1 cellular context compared by ENCODE assay signal in the genomic region with DNA sequence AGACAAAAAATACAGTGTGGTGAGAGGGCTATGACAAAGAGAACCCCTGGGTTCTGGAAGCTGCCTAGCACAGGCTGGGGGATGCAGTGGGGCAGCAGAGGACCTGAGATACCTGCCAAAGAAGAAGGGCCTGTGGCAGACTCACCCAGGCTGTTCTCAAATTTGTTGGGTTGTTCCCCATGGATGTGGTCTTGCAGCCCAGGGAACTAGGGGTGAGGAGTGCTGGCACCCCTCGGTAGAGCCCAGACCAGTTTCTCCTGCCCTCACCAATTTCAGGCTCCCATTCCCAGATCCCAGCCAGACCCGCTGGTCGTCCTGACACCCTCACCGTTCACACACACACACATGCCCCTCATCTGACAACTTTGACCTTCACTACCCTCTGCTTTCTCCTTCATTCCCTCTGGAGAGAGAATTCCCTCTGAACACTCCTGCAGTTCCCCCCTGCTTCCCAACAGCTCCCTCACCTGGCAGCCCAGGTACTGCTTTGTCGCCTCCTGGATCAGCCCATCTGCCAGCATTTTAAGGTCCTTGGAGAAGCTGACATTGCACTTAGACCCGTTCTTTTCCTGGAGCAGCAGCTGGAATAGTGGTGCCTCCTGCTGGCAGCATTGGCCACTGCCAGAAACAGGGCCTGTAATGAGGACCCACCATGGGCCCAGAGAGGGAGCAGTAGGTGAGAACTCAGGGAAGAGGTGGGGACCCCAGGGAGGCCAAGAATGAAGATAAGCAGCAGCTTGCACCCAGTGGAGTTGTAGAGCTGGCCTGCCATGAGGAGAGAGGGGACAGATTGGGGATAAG.
A peak's percentile ranks its signal among the peaks of the same experiment; 100 is the strongest.
TF ChIP-seq lines count a peak whose summit lies in the region.

No MANE protein-coding gene starts in this region.

TF ChIP-seq in HepG2, 621 proteins besides CTCF, POLR2A, EP300 and RAD21 (continued from another document and continues in another):
- TF ChIP-seq, protein P1, sequence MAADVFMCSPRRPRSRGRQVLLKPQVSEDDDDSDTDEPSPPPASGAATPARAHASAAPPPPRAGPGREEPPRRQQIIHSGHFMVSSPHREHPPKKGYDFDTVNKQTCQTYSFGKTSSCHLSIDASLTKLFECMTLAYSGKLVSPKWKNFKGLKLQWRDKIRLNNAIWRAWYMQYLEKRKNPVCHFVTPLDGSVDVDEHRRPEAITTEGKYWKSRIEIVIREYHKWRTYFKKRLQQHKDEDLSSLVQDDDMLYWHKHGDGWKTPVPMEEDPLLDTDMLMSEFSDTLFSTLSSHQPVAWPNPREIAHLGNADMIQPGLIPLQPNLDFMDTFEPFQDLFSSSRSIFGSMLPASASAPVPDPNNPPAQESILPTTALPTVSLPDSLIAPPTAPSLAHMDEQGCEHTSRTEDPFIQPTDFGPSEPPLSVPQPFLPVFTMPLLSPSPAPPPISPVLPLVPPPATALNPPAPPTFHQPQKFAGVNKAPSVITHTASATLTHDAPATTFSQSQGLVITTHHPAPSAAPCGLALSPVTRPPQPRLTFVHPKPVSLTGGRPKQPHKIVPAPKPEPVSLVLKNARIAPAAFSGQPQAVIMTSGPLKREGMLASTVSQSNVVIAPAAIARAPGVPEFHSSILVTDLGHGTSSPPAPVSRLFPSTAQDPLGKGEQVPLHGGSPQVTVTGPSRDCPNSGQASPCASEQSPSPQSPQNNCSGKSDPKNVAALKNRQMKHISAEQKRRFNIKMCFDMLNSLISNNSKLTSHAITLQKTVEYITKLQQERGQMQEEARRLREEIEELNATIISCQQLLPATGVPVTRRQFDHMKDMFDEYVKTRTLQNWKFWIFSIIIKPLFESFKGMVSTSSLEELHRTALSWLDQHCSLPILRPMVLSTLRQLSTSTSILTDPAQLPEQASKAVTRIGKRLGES (CRISPR knock-in tag; IDR thresholded peaks at IDR 0.05; ENCODE audit: borderline replicate concordance): no peak
- TF ChIP-seq PTBP1 (IDR thresholded peaks at IDR 0.05; ENCODE audit: low read depth, low read length, poor library complexity, severe bottlenecking) (no peak), MZF1 (CRISPR knock-in tag; IDR thresholded peaks at IDR 0.05; ENCODE audit: borderline replicate concordance) (no peak), DMAP1 (CRISPR knock-in tag; IDR thresholded peaks at IDR 0.05) (no peak), ZFP90 (CRISPR knock-in tag; IDR thresholded peaks at IDR 0.05; ENCODE audit: borderline replicate concordance) (no peak), SAFB2 (CRISPR knock-in tag; IDR thresholded peaks at IDR 0.05; ENCODE audit: borderline replicate concordance, low read depth) (no peak), PHF21A (CRISPR knock-in tag; IDR thresholded peaks at IDR 0.05) (no peak), HOXA9 (CRISPR knock-in tag; IDR thresholded peaks at IDR 0.05; ENCODE audit: borderline replicate concordance) (no peak), ZBTB7B (CRISPR knock-in tag; IDR thresholded peaks at IDR 0.05) (peak; percentile 33; the same call in 1 of the 2 replicates), LCORL (IDR thresholded peaks at IDR 0.05) (no peak), LCORL (CRISPR knock-in tag; IDR thresholded peaks at IDR 0.05) (0 out of 2 replicates have a peak, but pooled peaks have one; percentile 52), CREB1 (IDR thresholded peaks at IDR 0.05) (no peak), CREB1 (CRISPR knock-in tag; IDR thresholded peaks at IDR 0.05) (no peak), ZNF773 (CRISPR knock-in tag; IDR thresholded peaks at IDR 0.05; ENCODE audit: borderline replicate concordance) (0 out of 2 replicates have a peak, but pooled peaks have one; percentile 30), ZNF550 (CRISPR knock-in tag; IDR thresholded peaks at IDR 0.05; ENCODE audit: borderline replicate concordance) (no peak), NR2F6 (IDR thresholded peaks at IDR 0.05) (no peak), NR2F6 (CRISPR knock-in tag; IDR thresholded peaks at IDR 0.05) (no peak; the same call in 1 of the 2 replicates), DPF2 (CRISPR knock-in tag; IDR thresholded peaks at IDR 0.05; ENCODE audit: borderline replicate concordance, low read depth) (no peak), NFE2L2 (IDR thresholded peaks at IDR 0.05; ENCODE audit: low read length) (no peak), CEBPB (IDR thresholded peaks at IDR 0.05; ENCODE audit: borderline replicate concordance, low read depth, low read length) (no peak), MXI1 (IDR thresholded peaks at IDR 0.05; ENCODE audit: borderline replicate concordance, low read depth, low read length) (peak; percentile 37; the same call in 1 of the 3 replicates), BHLHE40 (IDR thresholded peaks at IDR 0.05; ENCODE audit: low read length) (no peak), ZNF124 (CRISPR knock-in tag; IDR thresholded peaks at IDR 0.05) (no peak; the same call in 1 of the 2 replicates), MED8 (CRISPR knock-in tag; IDR thresholded peaks at IDR 0.05; ENCODE audit: insufficient replicate concordance) (no peak), ATAD3A (CRISPR knock-in tag; IDR thresholded peaks at IDR 0.05) (no peak), SUZ12 (IDR thresholded peaks at IDR 0.05; ENCODE audit: low read depth, low read length) (no peak), KLF13 (CRISPR knock-in tag; IDR thresholded peaks at IDR 0.05) (no peak), TARDBP (CRISPR knock-in tag; IDR thresholded peaks at IDR 0.05) (no peak), ZNF382 (CRISPR knock-in tag; IDR thresholded peaks at IDR 0.05; ENCODE audit: borderline replicate concordance) (no peak), CBX1 (IDR thresholded peaks at IDR 0.05; ENCODE audit: low read depth) (no peak), ZNF337 (CRISPR knock-in tag; IDR thresholded peaks at IDR 0.05; ENCODE audit: borderline replicate concordance, low read depth) (no peak), ESRRA (CRISPR knock-in tag; IDR thresholded peaks at IDR 0.05; ENCODE audit: low read depth) (0 out of 2 replicates have a peak, but pooled peaks have one; percentile 29), FOXO1 (CRISPR knock-in tag; IDR thresholded peaks at IDR 0.05) (no peak), ZNF557 (CRISPR knock-in tag; IDR thresholded peaks at IDR 0.05) (no peak), THAP11 (CRISPR knock-in tag; IDR thresholded peaks at IDR 0.05) (peak; percentile 37; the same call in 1 of the 2 replicates), ZNF616 (CRISPR knock-in tag; IDR thresholded peaks at IDR 0.05; ENCODE audit: low read depth) (no peak), BRCA1 (CRISPR knock-in tag; IDR thresholded peaks at IDR 0.05) (no peak), ZNF713 (CRISPR knock-in tag; IDR thresholded peaks at IDR 0.05) (no peak), GTF3A (CRISPR knock-in tag; conservative IDR thresholded peaks at IDR 0.05) (0 out of 2 replicates have a peak, but pooled peaks have one; percentile 29), ZNF143 (CRISPR knock-in tag; IDR thresholded peaks at IDR 0.05) (no peak), HIVEP1 (CRISPR knock-in tag; IDR thresholded peaks at IDR 0.05) (no peak), KLF9 (CRISPR knock-in tag; IDR thresholded peaks at IDR 0.05; ENCODE audit: low read depth) (no peak), SP4 (CRISPR knock-in tag; IDR thresholded peaks at IDR 0.05) (0 out of 2 replicates have a peak, but pooled peaks have one; percentile 44), ZNF430 (CRISPR knock-in tag; IDR thresholded peaks at IDR 0.05) (no peak), TBX2 (CRISPR knock-in tag; IDR thresholded peaks at IDR 0.05; ENCODE audit: borderline replicate concordance) (no peak), MLLT10 (CRISPR knock-in tag; IDR thresholded peaks at IDR 0.05) (no peak), IRF2 (CRISPR knock-in tag; IDR thresholded peaks at IDR 0.05) (peak; percentile 43; the same call in 1 of the 2 replicates), ZFP1 (CRISPR knock-in tag; IDR thresholded peaks at IDR 0.05) (0 out of 2 replicates have a peak, but pooled peaks have one; percentile 29), ZMAT3 (CRISPR knock-in tag; conservative IDR thresholded peaks at IDR 0.05) (no peak), ZKSCAN1 (IDR thresholded peaks at IDR 0.05; ENCODE audit: low read length) (no peak), ZNF607 (CRISPR knock-in tag; IDR thresholded peaks at IDR 0.05; ENCODE audit: borderline replicate concordance) (no peak), ZNF850 (CRISPR knock-in tag; conservative IDR thresholded peaks at IDR 0.05) (no peak)
- TF ChIP-seq, protein P2, sequence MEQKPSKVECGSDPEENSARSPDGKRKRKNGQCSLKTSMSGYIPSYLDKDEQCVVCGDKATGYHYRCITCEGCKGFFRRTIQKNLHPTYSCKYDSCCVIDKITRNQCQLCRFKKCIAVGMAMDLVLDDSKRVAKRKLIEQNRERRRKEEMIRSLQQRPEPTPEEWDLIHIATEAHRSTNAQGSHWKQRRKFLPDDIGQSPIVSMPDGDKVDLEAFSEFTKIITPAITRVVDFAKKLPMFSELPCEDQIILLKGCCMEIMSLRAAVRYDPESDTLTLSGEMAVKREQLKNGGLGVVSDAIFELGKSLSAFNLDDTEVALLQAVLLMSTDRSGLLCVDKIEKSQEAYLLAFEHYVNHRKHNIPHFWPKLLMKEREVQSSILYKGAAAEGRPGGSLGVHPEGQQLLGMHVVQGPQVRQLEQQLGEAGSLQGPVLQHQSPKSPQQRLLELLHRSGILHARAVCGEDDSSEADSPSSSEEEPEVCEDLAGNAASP (CRISPR knock-in tag; IDR thresholded peaks at IDR 0.05; ENCODE audit: borderline replicate concordance): 0 out of 2 replicates have a peak, but pooled peaks have one; percentile 26
- TF ChIP-seq, protein P3, sequence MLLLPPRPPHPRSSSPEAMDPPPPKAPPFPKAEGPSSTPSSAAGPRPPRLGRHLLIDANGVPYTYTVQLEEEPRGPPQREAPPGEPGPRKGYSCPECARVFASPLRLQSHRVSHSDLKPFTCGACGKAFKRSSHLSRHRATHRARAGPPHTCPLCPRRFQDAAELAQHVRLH (CRISPR knock-in tag; IDR thresholded peaks at IDR 0.05; ENCODE audit: borderline replicate concordance, low read depth): peak; percentile 62; the same call in 1 of the 2 replicates
- TF ChIP-seq, protein P4, sequence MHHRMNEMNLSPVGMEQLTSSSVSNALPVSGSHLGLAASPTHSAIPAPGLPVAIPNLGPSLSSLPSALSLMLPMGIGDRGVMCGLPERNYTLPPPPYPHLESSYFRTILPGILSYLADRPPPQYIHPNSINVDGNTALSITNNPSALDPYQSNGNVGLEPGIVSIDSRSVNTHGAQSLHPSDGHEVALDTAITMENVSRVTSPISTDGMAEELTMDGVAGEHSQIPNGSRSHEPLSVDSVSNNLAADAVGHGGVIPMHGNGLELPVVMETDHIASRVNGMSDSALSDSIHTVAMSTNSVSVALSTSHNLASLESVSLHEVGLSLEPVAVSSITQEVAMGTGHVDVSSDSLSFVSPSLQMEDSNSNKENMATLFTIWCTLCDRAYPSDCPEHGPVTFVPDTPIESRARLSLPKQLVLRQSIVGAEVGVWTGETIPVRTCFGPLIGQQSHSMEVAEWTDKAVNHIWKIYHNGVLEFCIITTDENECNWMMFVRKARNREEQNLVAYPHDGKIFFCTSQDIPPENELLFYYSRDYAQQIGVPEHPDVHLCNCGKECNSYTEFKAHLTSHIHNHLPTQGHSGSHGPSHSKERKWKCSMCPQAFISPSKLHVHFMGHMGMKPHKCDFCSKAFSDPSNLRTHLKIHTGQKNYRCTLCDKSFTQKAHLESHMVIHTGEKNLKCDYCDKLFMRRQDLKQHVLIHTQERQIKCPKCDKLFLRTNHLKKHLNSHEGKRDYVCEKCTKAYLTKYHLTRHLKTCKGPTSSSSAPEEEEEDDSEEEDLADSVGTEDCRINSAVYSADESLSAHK (CRISPR knock-in tag; IDR thresholded peaks at IDR 0.05; ENCODE audit: borderline replicate concordance): no peak
- TF ChIP-seq, protein P5, sequence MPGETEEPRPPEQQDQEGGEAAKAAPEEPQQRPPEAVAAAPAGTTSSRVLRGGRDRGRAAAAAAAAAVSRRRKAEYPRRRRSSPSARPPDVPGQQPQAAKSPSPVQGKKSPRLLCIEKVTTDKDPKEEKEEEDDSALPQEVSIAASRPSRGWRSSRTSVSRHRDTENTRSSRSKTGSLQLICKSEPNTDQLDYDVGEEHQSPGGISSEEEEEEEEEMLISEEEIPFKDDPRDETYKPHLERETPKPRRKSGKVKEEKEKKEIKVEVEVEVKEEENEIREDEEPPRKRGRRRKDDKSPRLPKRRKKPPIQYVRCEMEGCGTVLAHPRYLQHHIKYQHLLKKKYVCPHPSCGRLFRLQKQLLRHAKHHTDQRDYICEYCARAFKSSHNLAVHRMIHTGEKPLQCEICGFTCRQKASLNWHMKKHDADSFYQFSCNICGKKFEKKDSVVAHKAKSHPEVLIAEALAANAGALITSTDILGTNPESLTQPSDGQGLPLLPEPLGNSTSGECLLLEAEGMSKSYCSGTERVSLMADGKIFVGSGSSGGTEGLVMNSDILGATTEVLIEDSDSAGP (CRISPR knock-in tag; IDR thresholded peaks at IDR 0.05; ENCODE audit: borderline replicate concordance): peak; percentile 72; the same call in 1 of the 2 replicates
- TF ChIP-seq, protein P6, sequence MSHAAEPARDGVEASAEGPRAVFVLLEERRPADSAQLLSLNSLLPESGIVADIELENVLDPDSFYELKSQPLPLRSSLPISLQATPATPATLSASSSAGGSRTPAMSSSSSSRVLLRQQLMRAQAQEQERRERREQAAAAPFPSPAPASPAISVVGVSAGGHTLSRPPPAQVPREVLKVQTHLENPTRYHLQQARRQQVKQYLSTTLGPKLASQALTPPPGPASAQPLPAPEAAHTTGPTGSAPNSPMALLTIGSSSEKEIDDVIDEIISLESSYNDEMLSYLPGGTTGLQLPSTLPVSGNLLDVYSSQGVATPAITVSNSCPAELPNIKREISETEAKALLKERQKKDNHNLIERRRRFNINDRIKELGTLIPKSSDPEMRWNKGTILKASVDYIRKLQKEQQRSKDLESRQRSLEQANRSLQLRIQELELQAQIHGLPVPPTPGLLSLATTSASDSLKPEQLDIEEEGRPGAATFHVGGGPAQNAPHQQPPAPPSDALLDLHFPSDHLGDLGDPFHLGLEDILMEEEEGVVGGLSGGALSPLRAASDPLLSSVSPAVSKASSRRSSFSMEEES (CRISPR knock-in tag; IDR thresholded peaks at IDR 0.05): no peak
- TF ChIP-seq, protein P7, sequence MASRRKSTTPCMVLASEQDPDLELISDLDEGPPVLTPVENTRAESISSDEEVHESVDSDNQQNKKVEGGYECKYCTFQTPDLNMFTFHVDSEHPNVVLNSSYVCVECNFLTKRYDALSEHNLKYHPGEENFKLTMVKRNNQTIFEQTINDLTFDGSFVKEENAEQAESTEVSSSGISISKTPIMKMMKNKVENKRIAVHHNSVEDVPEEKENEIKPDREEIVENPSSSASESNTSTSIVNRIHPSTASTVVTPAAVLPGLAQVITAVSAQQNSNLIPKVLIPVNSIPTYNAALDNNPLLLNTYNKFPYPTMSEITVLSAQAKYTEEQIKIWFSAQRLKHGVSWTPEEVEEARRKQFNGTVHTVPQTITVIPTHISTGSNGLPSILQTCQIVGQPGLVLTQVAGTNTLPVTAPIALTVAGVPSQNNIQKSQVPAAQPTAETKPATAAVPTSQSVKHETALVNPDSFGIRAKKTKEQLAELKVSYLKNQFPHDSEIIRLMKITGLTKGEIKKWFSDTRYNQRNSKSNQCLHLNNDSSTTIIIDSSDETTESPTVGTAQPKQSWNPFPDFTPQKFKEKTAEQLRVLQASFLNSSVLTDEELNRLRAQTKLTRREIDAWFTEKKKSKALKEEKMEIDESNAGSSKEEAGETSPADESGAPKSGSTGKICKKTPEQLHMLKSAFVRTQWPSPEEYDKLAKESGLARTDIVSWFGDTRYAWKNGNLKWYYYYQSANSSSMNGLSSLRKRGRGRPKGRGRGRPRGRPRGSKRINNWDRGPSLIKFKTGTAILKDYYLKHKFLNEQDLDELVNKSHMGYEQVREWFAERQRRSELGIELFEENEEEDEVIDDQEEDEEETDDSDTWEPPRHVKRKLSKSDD (CRISPR knock-in tag; IDR thresholded peaks at IDR 0.05; ENCODE audit: low read depth): no peak
